In genomic region chr18:24600076-24600654, GRCh38 we compare ENCODE assay signal across 8 cellular contexts.
A peak's percentile ranks its signal among the peaks of the same experiment; 100 is the strongest.
DNase-seq lines count a peak whose midpoint lies in the region; ATAC-seq and TF ChIP-seq lines count a peak whose summit lies in the region.

No MANE protein-coding gene starts in this region.

- dilution Hi-C loops in mammary epithelial cell (cut with HindIII; ENCODE audit: low sequenced_read_pairs): no loop called here

- no peak overlapping the region for H3K9ac ChIP-seq in mammary epithelial cell (ENCODE audit: insufficient read depth, low read length)

- H4K20me1 ChIP-seq in mammary epithelial cell (ENCODE audit: insufficient read depth, low read length): no peaks in the 10 kb centered on the region

- no peaks in the 10 kb centered on the region for H3K4me1 Mint-ChIP-seq in CD4-positive, alpha-beta T cell (ENCODE audit: low read depth)

- peaks cover 8% of the 10 kb centered on the region for H3K4me1 ChIP-seq in mammary epithelial cell (ENCODE audit: insufficient read depth, low read length)
- no peaks in the 10 kb centered on the region for H3K4me1 ChIP-seq in right lobe of liver

- no peak for DNase-seq in CD4-positive, alpha-beta T cell
- DNase-seq in H4 (ENCODE audit: low spot score) (peak; percentile 65), NCI-H446 (lab: John Stamatoyannopoulos, UW) (peak; percentile 78 to 85), mammary epithelial cell (peak; percentile 45), right lobe of liver (no peak), islet precursor cell (no peak)
- DNase-seq in activated CD4-positive, CD25-positive, alpha-beta regulatory T cell (lab: John Stamatoyannopoulos, UW): no peak

- no peak overlapping the region for H3K4me3 Mint-ChIP-seq in CD4-positive, alpha-beta T cell

- intact Hi-C loops in CD4-positive, alpha-beta T cell (cut with DNase I, micrococcal nuclease): loop anchor here (1.0 to 5.0 kb wide), 5 partner anchors 72 to 1737 kb away; no protein-coding TSS in a partner anchor
- intact Hi-C loops in mammary epithelial cell (cut with micrococcal nuclease): loop anchor here (1.0 to 10.0 kb wide), 3 partner anchors 55 to 135 kb away; no protein-coding TSS in a partner anchor
- intact Hi-C loops in right lobe of liver (cut with DNase I): no loop called here

- in situ Hi-C loops in mammary epithelial cell (cut with MboI; ENCODE audit: low sequenced_read_pairs in 2 of 2): loop anchor here (5.0 kb wide), 1 partner anchor 132 kb away; no protein-coding TSS in a partner anchor

- H3K27ac Mint-ChIP-seq in CD4-positive, alpha-beta T cell: no peak overlapping the region

- H3K9me3 ChIP-seq in CD4-positive, alpha-beta T cell (ENCODE audit: control insufficient read depth, low read length): no peaks in the 10 kb centered on the region
- no peaks in the 10 kb centered on the region for H3K9me3 ChIP-seq in mammary epithelial cell (replicated peaks; ENCODE audit: insufficient read depth, low read length)
- H3K9me3 ChIP-seq in right lobe of liver: no peaks in the 10 kb centered on the region

- peak; percentile 50 for TF ChIP-seq CTCF in CD4-positive, alpha-beta T cell (IDR thresholded peaks at IDR 0.05)
- peak; percentile 55 to 61 for TF ChIP-seq CTCF in mammary epithelial cell (conservative IDR thresholded peaks at IDR 0.05 in 1 of 2, IDR thresholded peaks at IDR 0.05 in 1 of 2; ENCODE audit: extremely low read depth in 1 of 2, insufficient read depth in 1 of 2, low read depth in 1 of 2, low read length in 2 of 2)
- peak; percentile 47 to 57 (median 54) for TF ChIP-seq CTCF in right lobe of liver (IDR thresholded peaks at IDR 0.05)

- no peak overlapping the region for H2AFZ ChIP-seq in mammary epithelial cell (ENCODE audit: low read depth, low read length)

- no peaks in the 10 kb centered on the region for H3K79me2 ChIP-seq in mammary epithelial cell (ENCODE audit: insufficient read depth, low read length)

- CTCF ChIA-PET in CD4-positive, alpha-beta T cell (lab: Charles Lee): interaction anchor here (1.0 kb wide), 1 partner anchor 126 kb away, joined by 3 read pairs; no protein-coding TSS in a partner anchor
- CTCF ChIA-PET in mammary epithelial cell (lab: Charles Lee; ENCODE audit: low non-redundant PET): interaction anchor here (0.8 kb wide), 1 partner anchor 397 kb away, joined by 3 read pairs; no protein-coding TSS in a partner anchor

- H3K36me3 ChIP-seq in mammary epithelial cell (ENCODE audit: insufficient read depth, low read length) (no peaks in the 10 kb centered on the region), right lobe of liver (no peaks in the 10 kb centered on the region)

- H3K27me3 Mint-ChIP-seq in CD4-positive, alpha-beta T cell: peaks cover 18% of the 10 kb centered on the region

- WGBS in mammary epithelial cell (ENCODE audit: low coverage, missing lambda C conversion rate): 26% methylated on average over 6 of the region's 6 CpGs
- 16% methylated on average over 6 of the region's 6 CpGs for WGBS in right lobe of liver (ENCODE audit: insufficient coverage, low coverage, low lambda C conversion rate, missing lambda C conversion rate)

- H3K27ac ChIP-seq in CD4-positive, alpha-beta T cell (ENCODE audit: low read depth, low read length): no peak overlapping the region
- no peak overlapping the region for H3K27ac ChIP-seq in mammary epithelial cell (ENCODE audit: insufficient read depth, low read depth, low read length)
- H3K27ac ChIP-seq in right lobe of liver: no peak overlapping the region

- peaks cover 4% of the 10 kb centered on the region for H3K27me3 ChIP-seq in CD4-positive, alpha-beta T cell (ENCODE audit: control insufficient read depth, insufficient read depth, low read length)
- H3K27me3 ChIP-seq in mammary epithelial cell (ENCODE audit: insufficient read depth, low read length): no peaks in the 10 kb centered on the region
- H3K27me3 ChIP-seq in right lobe of liver: no peaks in the 10 kb centered on the region

- no peaks in the 10 kb centered on the region for H3K9me3 Mint-ChIP-seq in CD4-positive, alpha-beta T cell

- POLR2A ChIA-PET in CD4-positive, alpha-beta T cell (lab: Charles Lee): no interaction called here

- H3K36me3 Mint-ChIP-seq in CD4-positive, alpha-beta T cell (ENCODE audit: low read depth): no peaks in the 10 kb centered on the region

- H3K4me3 ChIP-seq in mammary epithelial cell (replicated peaks in 1 of 3; ENCODE audit: insufficient read depth in 1 of 3, low read depth in 2 of 3, low read length in 3 of 3) (no peak overlapping the region), right lobe of liver (no peak overlapping the region)

- no TSS peak for BruUV-seq in mammary epithelial cell (replicated peaks; lab: Mats Ljungman, UMichigan)

- ATAC-seq in CD4-positive, alpha-beta T cell (ENCODE audit: poor library complexity): no peak
- ATAC-seq in right lobe of liver (peak in 2 of 4 donors; percentile 45 to 47), GM18858 (IDR thresholded peaks at IDR 0.05; ENCODE audit: unreplicated experiment) (no peak)

- no peak overlapping the region for H3K4me2 ChIP-seq in mammary epithelial cell (ENCODE audit: insufficient read depth, low read depth, low read length)

- no peak for TF ChIP-seq POLR2A in right lobe of liver (IDR thresholded peaks at IDR 0.05)

Comparison
In these comparisons a context has a peak if more than half of its experiments do, and no peak if none do; other contexts are left out.
1. DNase-seq: peak in H4 (single experiment), NCI-H446 (2 of 2) and mammary epithelial cell (single experiment); none in CD4-positive, alpha-beta T cell (0 of 10), right lobe of liver (0 of 3), islet precursor cell (single experiment) and activated CD4-positive, CD25-positive, alpha-beta regulatory T cell (0 of 4).
2. intact Hi-C loops: an anchor here in CD4-positive, alpha-beta T cell (1.0 to 5.0 kb wide) and mammary epithelial cell (1.0 to 10.0 kb wide); none called in right lobe of liver.
3. Peak in every context shown above with its lines, with median percentiles within 50 percentile points of each other: CTCF ChIP-seq.